In the genomic region with DNA sequence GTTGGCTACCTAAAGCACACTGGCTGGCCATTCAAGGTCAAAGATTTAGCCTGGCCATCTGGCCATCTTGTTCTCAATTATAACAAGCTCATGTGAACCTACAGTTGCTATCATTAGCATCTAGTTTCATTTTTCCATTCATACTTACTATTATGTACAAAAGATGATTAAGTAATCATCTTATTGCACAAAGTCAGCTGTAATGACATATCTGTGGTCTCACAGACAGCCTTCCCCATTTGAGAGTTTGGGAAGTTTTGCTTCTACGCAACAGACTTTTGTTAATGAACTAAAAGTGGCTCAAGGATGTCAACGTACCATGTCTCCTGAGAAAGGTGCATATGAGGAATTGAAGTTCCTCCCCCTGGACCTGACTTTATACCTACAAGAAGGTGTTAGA, we compare ENCODE assay signal across 20 cellular contexts. TPM values are rescaled to one million over a fixed set of nuclear protein-coding genes. Genes with fewer than 3 reads are reported as not detected.
DNase-seq lines count a peak whose midpoint lies in the region; ATAC-seq and TF ChIP-seq lines count a peak whose summit lies in the region.
"Had no signal": no experiment of that assay in that cellular context is flagged by ENCODE, and none has a peak within 500 bp of the region (broad histone marks: within the 10 kb centered on the region; RNA-seq: fewer than 3 reads in every experiment).

No MANE protein-coding gene starts in this region.

- no peak overlapping the region for H3K4me3 Mint-ChIP-seq in WTC11
- H3K4me3 Mint-ChIP-seq: activated CD4-positive, alpha-beta memory T cell treated with anti-CD3 and anti-CD28 coated beads, Interleukin-2, amount 10 ng/mL, durations not matched to agents 7 days and 5 days; immature natural killer cell; neural progenitor cell had no signal

- ATAC-seq in WTC11: no peak
- peak; percentile 64 to 72 for ATAC-seq in lower lobe of right lung
- no peak for ATAC-seq in HG03457 (IDR thresholded peaks at IDR 0.05; ENCODE audit: unreplicated experiment)
- ATAC-seq in HG03139 (IDR thresholded peaks at IDR 0.05; ENCODE audit: unreplicated experiment): no peak

- H4K20me1 ChIP-seq in BLaER1: peaks cover 6% of the 10 kb centered on the region; the same call in 1 of the 2 replicates

- no peaks in the 10 kb centered on the region for H3K27me3 ChIP-seq in BLaER1
- no peaks in the 10 kb centered on the region for H3K27me3 ChIP-seq in lower lobe of right lung (ENCODE audit: low read depth)
- H3K27me3 ChIP-seq: neural progenitor cell had no signal

- peaks cover 9% of the 10 kb centered on the region; the same call in 1 of the 2 replicates for H3K36me3 Mint-ChIP-seq in WTC11

- H3K4me3 ChIP-seq in BLaER1 (no peak overlapping the region), lower lobe of right lung (no peak overlapping the region)
- H3K4me3 ChIP-seq: neural progenitor cell, SK-N-MC had no signal

- H3K9ac ChIP-seq in BLaER1: no peak overlapping the region
- H3K9ac ChIP-seq: neural progenitor cell had no signal

- H3K27ac Mint-ChIP-seq in WTC11: 0 out of 2 replicates have a peak overlapping the region, but pooled peaks have one; percentile 62
- H3K27ac Mint-ChIP-seq: activated CD4-positive, alpha-beta memory T cell treated with anti-CD3 and anti-CD28 coated beads, Interleukin-2, amount 10 ng/mL, durations not matched to agents 7 days and 5 days; neural progenitor cell had no signal

- no peaks in the 10 kb centered on the region; the same call in 1 of the 2 replicates for H3K27me3 Mint-ChIP-seq in WTC11 (ENCODE audit: low read depth)
- H3K27me3 Mint-ChIP-seq: activated CD4-positive, alpha-beta memory T cell treated with anti-CD3 and anti-CD28 coated beads, Interleukin-2, amount 10 ng/mL, durations not matched to agents 7 days and 5 days had no signal

- H3K9me3 ChIP-seq in BLaER1 (peaks cover 15% of the 10 kb centered on the region), lower lobe of right lung (no peaks in the 10 kb centered on the region)

- CTCF ChIA-PET in WTC11 (lab: Charles Lee): interaction anchor here (1.4 kb wide), 1 partner anchor 14 kb away, joined by 3 read pairs; no protein-coding TSS in a partner anchor

- TF ChIP-seq CTCF in WTC11 (IDR thresholded peaks at IDR 0.05): no peak
- no peak for TF ChIP-seq CTCF in lower lobe of right lung (IDR thresholded peaks at IDR 0.05)

- H3K27ac ChIP-seq in BLaER1: no peak overlapping the region
- H3K27ac ChIP-seq in lower lobe of right lung: no peak overlapping the region
- H3K27ac ChIP-seq: epithelial cell of prostate, neural progenitor cell, SK-N-MC had no signal

- H3K4me1 ChIP-seq in BLaER1 (peaks cover 54% of the 10 kb centered on the region), lower lobe of right lung (peaks cover 10% of the 10 kb centered on the region)
- H3K4me1 ChIP-seq: neural progenitor cell had no signal

- POLR2A ChIA-PET in WTC11 (lab: Charles Lee): no interaction called here

- H3K9me3 Mint-ChIP-seq in WTC11: no peaks in the 10 kb centered on the region
- H3K9me3 Mint-ChIP-seq: activated CD4-positive, alpha-beta memory T cell treated with anti-CD3 and anti-CD28 coated beads, Interleukin-2, amount 10 ng/mL, durations not matched to agents 7 days and 5 days; immature natural killer cell had no signal

- peak overlapping the region; percentile 26 for H3K4me2 ChIP-seq in BLaER1
- H3K4me2 ChIP-seq: neural progenitor cell had no signal

- intact Hi-C loops in lower lobe of right lung (cut with DNase I): no loop called here

- DNase-seq in LHCN-M2 (ENCODE audit: low read depth) (peak; percentile 7), WTC11 (ENCODE audit: low spot score) (no peak), lower lobe of right lung (no peak), NCI-H2029 treated with DMSO at 0.1 percent for 48 hours (lab: John Stamatoyannopoulos, UW) (no peak)
- DNase-seq in activated CD8-positive, alpha-beta memory T cell treated with anti-CD3 and anti-CD28 coated beads, Interleukin-2, amount 50 U/mL, for 4 hours: no peak
- DNase-seq: activated CD4-positive, alpha-beta memory T cell treated with anti-CD3 and anti-CD28 coated beads, Interleukin-2, amount 10 ng/mL, durations not matched to agents 7 days and 5 days; Calu3; cortex of kidney; GDM1; immature natural killer cell; NCI-H1436 treated with DMSO at 0.1 percent for 48 hours; NCI-H446; right cardiac atrium; stimulated activated CD4-positive, alpha-beta T cell treated with anti-CD3 and anti-CD28 coated beads, Interleukin-2, amount 100 ng/mL, for 24 hours had no signal

- peaks cover 10% of the 10 kb centered on the region for H3K4me1 Mint-ChIP-seq in WTC11

- H3K36me3 ChIP-seq in BLaER1 (peaks cover 31% of the 10 kb centered on the region), lower lobe of right lung (no peaks in the 10 kb centered on the region)
- H3K36me3 ChIP-seq: neural progenitor cell had no signal

TF ChIP-seq in WTC11, 78 proteins besides CTCF, POLR2A, EP300 and RAD21:
- TF ChIP-seq GTF2I (CRISPR knock-in tag; conservative IDR thresholded peaks at IDR 0.05) (no peak), ZNF416 (CRISPR knock-in tag; IDR thresholded peaks at IDR 0.05) (no peak), FOXJ3 (CRISPR knock-in tag; IDR thresholded peaks at IDR 0.05; ENCODE audit: borderline replicate concordance) (no peak), ZNF317 (CRISPR knock-in tag; IDR thresholded peaks at IDR 0.05; ENCODE audit: borderline replicate concordance, low read depth) (no peak), TEAD4 (CRISPR knock-in tag; IDR thresholded peaks at IDR 0.05) (no peak), IRF1 (CRISPR knock-in tag; IDR thresholded peaks at IDR 0.05) (no peak), GRHL2 (CRISPR knock-in tag; IDR thresholded peaks at IDR 0.05; ENCODE audit: insufficient replicate concordance, severe bottlenecking) (no peak), SP1 (CRISPR knock-in tag; conservative IDR thresholded peaks at IDR 0.05) (no peak), ZNF671 (CRISPR knock-in tag; IDR thresholded peaks at IDR 0.05) (no peak), IRF2 (CRISPR knock-in tag; IDR thresholded peaks at IDR 0.05; ENCODE audit: borderline replicate concordance, low read depth) (no peak), NFE2L1 (CRISPR knock-in tag; IDR thresholded peaks at IDR 0.05) (no peak), ZMAT4 (CRISPR knock-in tag; IDR thresholded peaks at IDR 0.05) (no peak), ZNF423 (CRISPR knock-in tag; IDR thresholded peaks at IDR 0.05) (no peak), ZBTB21 (CRISPR knock-in tag; IDR thresholded peaks at IDR 0.05; ENCODE audit: borderline replicate concordance) (no peak)
- TF ChIP-seq, protein P1, sequence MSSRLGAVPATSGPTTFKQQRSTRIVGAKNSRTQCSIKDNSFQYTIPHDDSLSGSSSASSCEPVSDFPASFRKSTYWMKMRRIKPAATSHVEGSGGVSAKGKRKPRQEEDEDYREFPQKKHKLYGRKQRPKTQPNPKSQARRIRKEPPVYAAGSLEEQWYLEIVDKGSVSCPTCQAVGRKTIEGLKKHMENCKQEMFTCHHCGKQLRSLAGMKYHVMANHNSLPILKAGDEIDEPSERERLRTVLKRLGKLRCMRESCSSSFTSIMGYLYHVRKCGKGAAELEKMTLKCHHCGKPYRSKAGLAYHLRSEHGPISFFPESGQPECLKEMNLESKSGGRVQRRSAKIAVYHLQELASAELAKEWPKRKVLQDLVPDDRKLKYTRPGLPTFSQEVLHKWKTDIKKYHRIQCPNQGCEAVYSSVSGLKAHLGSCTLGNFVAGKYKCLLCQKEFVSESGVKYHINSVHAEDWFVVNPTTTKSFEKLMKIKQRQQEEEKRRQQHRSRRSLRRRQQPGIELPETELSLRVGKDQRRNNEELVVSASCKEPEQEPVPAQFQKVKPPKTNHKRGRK (CRISPR knock-in tag; IDR thresholded peaks at IDR 0.05; ENCODE audit: borderline replicate concordance): no peak
- TF ChIP-seq, protein P2, sequence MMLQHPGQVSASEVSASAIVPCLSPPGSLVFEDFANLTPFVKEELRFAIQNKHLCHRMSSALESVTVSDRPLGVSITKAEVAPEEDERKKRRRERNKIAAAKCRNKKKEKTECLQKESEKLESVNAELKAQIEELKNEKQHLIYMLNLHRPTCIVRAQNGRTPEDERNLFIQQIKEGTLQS (CRISPR knock-in tag; conservative IDR thresholded peaks at IDR 0.05): no peak
- TF ChIP-seq, protein P3, sequence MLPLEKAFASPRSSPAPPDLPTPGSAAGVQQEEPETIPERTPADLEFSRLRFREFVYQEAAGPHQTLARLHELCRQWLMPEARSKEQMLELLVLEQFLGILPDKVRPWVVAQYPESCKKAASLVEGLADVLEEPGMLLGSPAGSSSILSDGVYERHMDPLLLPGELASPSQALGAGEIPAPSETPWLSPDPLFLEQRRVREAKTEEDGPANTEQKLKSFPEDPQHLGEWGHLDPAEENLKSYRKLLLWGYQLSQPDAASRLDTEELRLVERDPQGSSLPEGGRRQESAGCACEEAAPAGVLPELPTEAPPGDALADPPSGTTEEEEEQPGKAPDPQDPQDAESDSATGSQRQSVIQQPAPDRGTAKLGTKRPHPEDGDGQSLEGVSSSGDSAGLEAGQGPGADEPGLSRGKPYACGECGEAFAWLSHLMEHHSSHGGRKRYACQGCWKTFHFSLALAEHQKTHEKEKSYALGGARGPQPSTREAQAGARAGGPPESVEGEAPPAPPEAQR (CRISPR knock-in tag; IDR thresholded peaks at IDR 0.05): no peak

RNA-seq across cellular contexts. Expression of gene HS3ST3B1, which starts 51.3 kb away (rescaled TPM):
- 6.9 and 7.7 TPM in 2 replicates for total RNA-seq in LHCN-M2 (2014; rRNA removed)
- 2.3 TPM for polyA plus RNA-seq in LHCN-M2 (2012)
- 12.3 to 22.3 TPM (median 13.1 TPM) in 3 replicates for total RNA-seq in WTC11 (2021)
- total RNA-seq in lower lobe of right lung: 3.4 TPM

Comparison
In these comparisons a context has a peak if more than half of its experiments do, and no peak if none do; other contexts are left out.
1. ATAC-seq: peak in lower lobe of right lung (2 of 2); none in WTC11 (single experiment), HG03457 (single experiment) and HG03139 (single experiment).